23 cellular contexts compared by ENCODE assay signal in the genomic region with DNA sequence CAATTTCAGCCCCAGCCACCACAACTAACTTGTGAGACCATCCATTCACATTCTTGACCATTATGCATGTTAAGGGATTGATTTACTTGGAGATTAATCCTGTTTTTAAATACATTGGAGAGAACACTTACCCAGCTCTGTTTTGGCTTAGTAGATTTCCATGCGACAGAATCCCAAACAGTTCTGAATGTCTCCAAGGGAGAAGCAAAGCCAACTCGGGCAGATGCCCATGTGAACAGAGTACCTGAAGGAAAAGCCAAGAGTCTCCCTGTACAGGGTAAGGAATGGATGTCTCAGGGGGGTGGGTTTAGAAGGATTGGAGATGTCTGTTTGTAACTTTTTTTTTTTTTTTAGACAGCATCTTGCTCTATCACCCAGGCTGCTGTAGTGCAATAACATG.
"Had no signal": no experiment of that assay in that cellular context is flagged by ENCODE, and none has a peak within 500 bp of the region (broad histone marks: within the 10 kb centered on the region; RNA-seq: fewer than 3 reads in every experiment).

No MANE protein-coding gene starts in this region.

- H3K4me2 ChIP-seq: KMS-11 had no signal

- H3K4me1 Mint-ChIP-seq: activated CD8-positive, alpha-beta memory T cell treated with anti-CD3 and anti-CD28 coated beads, Interleukin-2, amount 10 ng/mL, durations not matched to agents 7 days and 5 days; activated naive CD8-positive, alpha-beta T cell treated with anti-CD3 and anti-CD28 coated beads, Interleukin-2, amount 50 U/mL, for 24 hours; WTC11 had no signal

- H3K27me3 Mint-ChIP-seq: activated CD8-positive, alpha-beta memory T cell treated with anti-CD3 and anti-CD28 coated beads, Interleukin-2, amount 10 ng/mL, durations not matched to agents 7 days and 5 days; activated naive CD8-positive, alpha-beta T cell treated with anti-CD3 and anti-CD28 coated beads, Interleukin-2, amount 50 U/mL, for 24 hours; activated T-cell treated with anti-CD3 and anti-CD28 coated beads, Interleukin-2, amount 50 U/mL, for 24 hours had no signal

- H3K4me3 ChIP-seq: SJSA1 had no signal

- H3K4me3 Mint-ChIP-seq: activated CD8-positive, alpha-beta memory T cell treated with anti-CD3 and anti-CD28 coated beads, Interleukin-2, amount 10 ng/mL, durations not matched to agents 7 days and 5 days; activated naive CD8-positive, alpha-beta T cell treated with anti-CD3 and anti-CD28 coated beads, Interleukin-2, amount 50 U/mL, for 24 hours; activated T-cell treated with anti-CD3 and anti-CD28 coated beads, Interleukin-2, amount 50 U/mL, for 24 hours; activated T-helper 1 cell treated with anti-CD3 and anti-CD28 coated beads, Interleukin-12 subunit alpha, Interleukin-12 subunit beta, Interleukin-2, Interleukin-4 antibody, amounts not matched to agents 30 ng/mL and 10 ng/mL and 1 ng/mL, durations not matched to agents 14 hours and 24 hours and 36 hours; WTC11 had no signal

- H3K4me1 ChIP-seq: SJSA1 had no signal

- H3K27ac ChIP-seq: KMS-11, SJSA1 had no signal

- H3K9me3 Mint-ChIP-seq: activated naive CD4-positive, alpha-beta T cell treated with anti-CD3 and anti-CD28 coated beads, Interleukin-2, amount 50 U/mL, for 72 hours; activated naive CD8-positive, alpha-beta T cell treated with anti-CD3 and anti-CD28 coated beads, Interleukin-2, amount 50 U/mL, for 24 hours; activated T-cell treated with anti-CD3 and anti-CD28 coated beads, Interleukin-2, amount 50 U/mL, for 24 hours; activated T-helper 1 cell treated with anti-CD3 and anti-CD28 coated beads, Interleukin-12 subunit alpha, Interleukin-12 subunit beta, Interleukin-2, Interleukin-4 antibody, amounts not matched to agents 30 ng/mL and 10 ng/mL and 1 ng/mL, durations not matched to agents 14 hours and 24 hours and 36 hours; WTC11 had no signal

- H3K9ac ChIP-seq: KMS-11 had no signal

- H3K27ac Mint-ChIP-seq: activated CD8-positive, alpha-beta memory T cell treated with anti-CD3 and anti-CD28 coated beads, Interleukin-2, amount 10 ng/mL, durations not matched to agents 7 days and 5 days; activated naive CD4-positive, alpha-beta T cell treated with anti-CD3 and anti-CD28 coated beads, Interleukin-2, amount 50 U/mL, for 72 hours; activated naive CD8-positive, alpha-beta T cell treated with anti-CD3 and anti-CD28 coated beads, Interleukin-2, amount 50 U/mL, for 24 hours; activated T-cell treated with anti-CD3 and anti-CD28 coated beads, Interleukin-2, amount 50 U/mL, for 24 hours; activated T-helper 1 cell treated with anti-CD3 and anti-CD28 coated beads, Interleukin-12 subunit alpha, Interleukin-12 subunit beta, Interleukin-2, Interleukin-4 antibody, amounts not matched to agents 30 ng/mL and 10 ng/mL and 1 ng/mL, durations not matched to agents 14 hours and 24 hours and 36 hours; WTC11 had no signal

- DNase-seq: activated CD4-positive, alpha-beta T cell treated with anti-CD3 and anti-CD28 coated beads for 48 hours; activated CD4-positive, alpha-beta T cell treated with anti-CD3 and anti-CD28 coated beads, Interleukin-2, amount 50 U/mL, for 4 hours; activated CD4-positive, CD25-positive, alpha-beta regulatory T cell treated with anti-CD3 and anti-CD28 coated beads, Interleukin-2, amount 50 U/mL, for 72 hours; activated CD8-positive, alpha-beta memory T cell treated with anti-CD3 and anti-CD28 coated beads, Interleukin-2, amount 10 ng/mL, durations not matched to agents 7 days and 5 days; activated effector memory CD4-positive, alpha-beta T cell treated with anti-CD3 and anti-CD28 coated beads, Interleukin-2, amount 50 U/mL, for 16 hours; activated naive CD4-positive, alpha-beta T cell treated with Interleukin-2 at 50 U/mL for 16 hours; activated naive CD8-positive, alpha-beta T cell treated with anti-CD3 and anti-CD28 coated beads, Interleukin-2, amount 50 U/mL, for 24 hours; activated T-cell treated with anti-CD3 and anti-CD28 coated beads, Interleukin-2, amount 50 U/mL, for 24 hours; NCI-H1092; NCI-H1417; NCI-H1694 treated with DMSO at 0.1 percent for 48 hours; NCI-H2029 treated with DMSO at 0.1 percent for 48 hours; NCI-H510A treated with DMSO at 0.1 percent for 48 hours; NCI-H69; NK-92 treated with Interleukin-12 subunit alpha and Interleukin-12 subunit beta, amount 100 ng/mL, for 24 hours; PC-3; SHP77; SW 1271 had no signal

- H3K9me3 ChIP-seq: SJSA1 had no signal

- H3K27me3 ChIP-seq: SJSA1 had no signal
